ENCODE assay signal across 23 cellular contexts in genomic region chr4:145520172-145520571, GRCh38. TPM values are rescaled to one million over a fixed set of nuclear protein-coding genes. Genes with fewer than 3 reads are reported as not detected.
DNase-seq lines count a peak whose midpoint lies in the region; ATAC-seq, FAIRE-seq and TF ChIP-seq lines count a peak whose summit lies in the region.
"Had no signal": no experiment of that assay in that cellular context is flagged by ENCODE, and none has a peak within 500 bp of the region (broad histone marks: within the 10 kb centered on the region; RNA-seq: fewer than 3 reads in every experiment).

No MANE protein-coding gene starts in this region.

- BruUV-seq in GM12878 (replicated peaks; lab: Mats Ljungman, UMichigan): no TSS peak

- RAD21 ChIA-PET in GM12878 (lab: Charles Lee; ENCODE audit: unreplicated experiment): no interaction called here

- CTCF ChIA-PET in GM12878 (lab: Yijun Ruan, JAX): no interaction called here

- H3K4me3 ChIP-seq in KMS-11 (IDR thresholded peaks at IDR 0.05; ENCODE audit: insufficient read depth, low read depth, low read length): no peak overlapping the region
- H3K4me3 ChIP-seq in GM12878: no peak overlapping the region
- H3K4me3 ChIP-seq in small intestine (ENCODE audit: low read depth in 1 of 2, low read length in 2 of 2): no peak overlapping the region

- in situ Hi-C loops in GM12878 (cut with MboI): no loop called here

- SMC1A ChIA-PET in GM12878 (lab: Charles Lee; ENCODE audit: uncharacterized antibody, unreplicated experiment): interaction anchor here (1.0 kb wide), 1 partner anchor 1024 kb away, joined by 3 read pairs; no protein-coding TSS in a partner anchor

- peak overlapping the region; percentile 62 for H3K4me2 ChIP-seq in KMS-11
- 0 out of 2 replicates have a peak overlapping the region, but pooled peaks have one; percentile 4 for H3K4me2 ChIP-seq in GM12878 (ENCODE audit: control insufficient read depth, insufficient read depth)
- H3K4me2 ChIP-seq: SK-N-SH had no signal

- intact Hi-C loops in GM12878 (cut with micrococcal nuclease; ENCODE audit: unreplicated experiment): no loop called here

- H4K20me1 ChIP-seq in KMS-11 (ENCODE audit: insufficient read depth) (no peaks in the 10 kb centered on the region), GM12878 (ENCODE audit: control insufficient read depth, insufficient read depth) (no peaks in the 10 kb centered on the region)

- WGBS in GM12878 (ENCODE audit: insufficient coverage, insufficient replicate concordance, low lambda C conversion rate, missing lambda C conversion rate): 78% methylated on average over 1 of the region's 1 CpG
- WGBS in small intestine, 3 donors: 93 to 97% (median 95%) methylated on average over 1 of the region's 1 CpG

- no peak for TF ChIP-seq EP300 in GM12878 (IDR thresholded peaks at IDR 0.05; ENCODE audit: borderline replicate concordance in 1 of 2, control insufficient read depth in 1 of 2, low read depth in 2 of 2, low read length in 2 of 2)

- H3K27me3 ChIP-seq in KMS-11 (ENCODE audit: insufficient read depth, low read depth): no peaks in the 10 kb centered on the region
- no peaks in the 10 kb centered on the region; a peak in 2 of 4 replicates for H3K27me3 ChIP-seq in GM12878 (replicated peaks in 1 of 2; ENCODE audit: control insufficient read depth in 2 of 2, insufficient read depth in 2 of 2, low read length in 1 of 2)
- H3K27me3 ChIP-seq in small intestine (ENCODE audit: control insufficient read depth in 2 of 2, insufficient read depth in 2 of 2, low read length in 2 of 2): no peaks in the 10 kb centered on the region

- TF ChIP-seq CTCF in KMS-11 (conservative IDR thresholded peaks at IDR 0.05; ENCODE audit: low read depth, low read length): no peak
- TF ChIP-seq CTCF in GM12878 (IDR thresholded peaks at IDR 0.05 in 2 of 3, conservative IDR thresholded peaks at IDR 0.05 in 1 of 3; ENCODE audit: control insufficient read depth in 2 of 3, extremely low read depth in 1 of 3, insufficient read depth in 1 of 3, low read depth in 3 of 3, low read length in 3 of 3): no peak

- POLR2A ChIA-PET in GM12878 (lab: Charles Lee): no interaction called here

- no peak for TF ChIP-seq RAD21 in GM12878 (IDR thresholded peaks at IDR 0.05; ENCODE audit: insufficient read depth, low read depth, low read length)

- H3K4me1 ChIP-seq in KMS-11 (ENCODE audit: low read depth, poor library complexity, severe bottlenecking): peaks cover 50% of the 10 kb centered on the region
- peaks cover 11% of the 10 kb centered on the region for H3K4me1 ChIP-seq in GM12878 (ENCODE audit: control insufficient read depth, insufficient read depth, low read length)
- H3K4me1 ChIP-seq in small intestine (ENCODE audit: control insufficient read depth in 2 of 2, insufficient read depth in 1 of 2, low read depth in 1 of 2, low read length in 1 of 2): peaks cover 0 to 2% of the 10 kb centered on the region in 2 donors

- H3K9ac ChIP-seq in KMS-11 (no peak overlapping the region), GM12878 (ENCODE audit: control insufficient read depth, insufficient read depth, low read length) (no peak overlapping the region)
- H3K9ac ChIP-seq: SK-N-SH had no signal

- TF ChIP-seq POLR2A in GM12878 (IDR thresholded peaks at IDR 0.05; ENCODE audit: low read depth, low read length): no peak

- H3K27ac ChIP-seq in KMS-11: peak overlapping the region; percentile 40; the same call in 1 of the 2 replicates
- H3K27ac ChIP-seq in GM12878 (ENCODE audit: control insufficient read depth, insufficient read depth): no peak overlapping the region
- H3K27ac ChIP-seq in small intestine (ENCODE audit: low read depth in 1 of 2, low read length in 1 of 2): no peak overlapping the region

- H2AFZ ChIP-seq in KMS-11 (ENCODE audit: low read depth) (no peak overlapping the region), GM12878 (ENCODE audit: control insufficient read depth, low read depth, low read length) (no peak overlapping the region)

- ATAC-seq in GM18502 (IDR thresholded peaks at IDR 0.05; ENCODE audit: poor library complexity, unreplicated experiment) (peak; percentile 41), GM12878 (no peak), HG03095 (IDR thresholded peaks at IDR 0.05; ENCODE audit: unreplicated experiment) (no peak)
- no peak for ATAC-seq in activated CD4-positive, CD25-positive, alpha-beta regulatory T cell treated with anti-CD3 and anti-CD28 coated beads, Interleukin-2, amount 50 U/mL, for 24 hours
- ATAC-seq: PC-3 had no signal

- peak; percentile 49 for FAIRE-seq in GM19239 (lab: Jason Lieb, UNC)
- FAIRE-seq in GM12878 (lab: Jason Lieb, UNC): no peak
- FAIRE-seq in small intestine (lab: Jason Lieb, UNC): no peak
- FAIRE-seq: D721Med, GM18507 had no signal

- H3K79me2 ChIP-seq in KMS-11 (ENCODE audit: insufficient read depth, low read depth) (peaks cover 68% of the 10 kb centered on the region; the same call in 1 of the 2 replicates), GM12878 (ENCODE audit: control insufficient read depth, insufficient read depth, low read length) (peaks cover 30% of the 10 kb centered on the region)

- H3K36me3 ChIP-seq in KMS-11 (ENCODE audit: insufficient read depth): no peaks in the 10 kb centered on the region
- H3K36me3 ChIP-seq in GM12878 (ENCODE audit: control insufficient read depth in 2 of 2, insufficient read depth in 2 of 2, low read length in 1 of 2): peaks cover 0 to 3% of the 10 kb centered on the region in 2 experiments; a peak in 1 of 4 replicates
- H3K36me3 ChIP-seq in small intestine (ENCODE audit: control insufficient read depth in 2 of 2, insufficient read depth in 2 of 2, low read length in 2 of 2): no peaks in the 10 kb centered on the region

- peaks cover 2% of the 10 kb centered on the region; the same call in 2 of the 3 replicates for H3K9me3 ChIP-seq in GM12878 (replicated peaks; ENCODE audit: control insufficient read depth, insufficient read depth, low read length)
- H3K9me3 ChIP-seq in small intestine (ENCODE audit: control insufficient read depth, low read depth): no peaks in the 10 kb centered on the region
- H3K9me3 ChIP-seq: SK-N-SH had no signal

- DNase-seq in GM19239 (ENCODE audit: insufficient read length, low spot score): no peak
- no peak for DNase-seq in GM12878 (ENCODE audit: low read depth, low spot score)
- no peak for DNase-seq in small intestine
- DNase-seq: ACHN, C1 segment of cervical spinal cord, DMS79, H7, NCI-H1105 treated with DMSO at 0.1 percent for 48 hours, NCI-H1694 treated with DMSO at 0.1 percent for 48 hours, NCI-H510A treated with DMSO at 0.1 percent for 48 hours, NCI-H774, PC-3, RPMI8226, SHP77 treated with DMSO at 0.1 percent for 48 hours, SK-N-SH, T-helper 1 cell, T-helper 9 cell had no signal

TF ChIP-seq in GM12878, 131 proteins besides CTCF, POLR2A, EP300 and RAD21 (continues in another document):
- TF ChIP-seq, protein P1, sequence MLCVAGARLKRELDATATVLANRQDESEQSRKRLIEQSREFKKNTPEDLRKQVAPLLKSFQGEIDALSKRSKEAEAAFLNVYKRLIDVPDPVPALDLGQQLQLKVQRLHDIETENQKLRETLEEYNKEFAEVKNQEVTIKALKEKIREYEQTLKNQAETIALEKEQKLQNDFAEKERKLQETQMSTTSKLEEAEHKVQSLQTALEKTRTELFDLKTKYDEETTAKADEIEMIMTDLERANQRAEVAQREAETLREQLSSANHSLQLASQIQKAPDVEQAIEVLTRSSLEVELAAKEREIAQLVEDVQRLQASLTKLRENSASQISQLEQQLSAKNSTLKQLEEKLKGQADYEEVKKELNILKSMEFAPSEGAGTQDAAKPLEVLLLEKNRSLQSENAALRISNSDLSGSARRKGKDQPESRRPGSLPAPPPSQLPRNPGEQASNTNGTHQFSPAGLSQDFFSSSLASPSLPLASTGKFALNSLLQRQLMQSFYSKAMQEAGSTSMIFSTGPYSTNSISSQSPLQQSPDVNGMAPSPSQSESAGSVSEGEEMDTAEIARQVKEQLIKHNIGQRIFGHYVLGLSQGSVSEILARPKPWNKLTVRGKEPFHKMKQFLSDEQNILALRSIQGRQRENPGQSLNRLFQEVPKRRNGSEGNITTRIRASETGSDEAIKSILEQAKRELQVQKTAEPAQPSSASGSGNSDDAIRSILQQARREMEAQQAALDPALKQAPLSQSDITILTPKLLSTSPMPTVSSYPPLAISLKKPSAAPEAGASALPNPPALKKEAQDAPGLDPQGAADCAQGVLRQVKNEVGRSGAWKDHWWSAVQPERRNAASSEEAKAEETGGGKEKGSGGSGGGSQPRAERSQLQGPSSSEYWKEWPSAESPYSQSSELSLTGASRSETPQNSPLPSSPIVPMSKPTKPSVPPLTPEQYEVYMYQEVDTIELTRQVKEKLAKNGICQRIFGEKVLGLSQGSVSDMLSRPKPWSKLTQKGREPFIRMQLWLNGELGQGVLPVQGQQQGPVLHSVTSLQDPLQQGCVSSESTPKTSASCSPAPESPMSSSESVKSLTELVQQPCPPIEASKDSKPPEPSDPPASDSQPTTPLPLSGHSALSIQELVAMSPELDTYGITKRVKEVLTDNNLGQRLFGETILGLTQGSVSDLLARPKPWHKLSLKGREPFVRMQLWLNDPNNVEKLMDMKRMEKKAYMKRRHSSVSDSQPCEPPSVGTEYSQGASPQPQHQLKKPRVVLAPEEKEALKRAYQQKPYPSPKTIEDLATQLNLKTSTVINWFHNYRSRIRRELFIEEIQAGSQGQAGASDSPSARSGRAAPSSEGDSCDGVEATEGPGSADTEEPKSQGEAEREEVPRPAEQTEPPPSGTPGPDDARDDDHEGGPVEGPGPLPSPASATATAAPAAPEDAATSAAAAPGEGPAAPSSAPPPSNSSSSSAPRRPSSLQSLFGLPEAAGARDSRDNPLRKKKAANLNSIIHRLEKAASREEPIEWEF (IDR thresholded peaks at IDR 0.05; ENCODE audit: insufficient replicate concordance, low read depth, low read length): no peak
- TF ChIP-seq FOXK2 (IDR thresholded peaks at IDR 0.05): no peak

RNA-seq across cellular contexts. Expression of gene SMAD1, which starts 38.5 kb away (rescaled TPM):
- total RNA-seq in GM12878 (2013; cell fraction: nucleolus; rRNA removed): 2.0 and 2.4 TPM in 2 replicates
- total RNA-seq in GM12878 (2014; rRNA removed) (12.4 and 19.9 TPM in 2 replicates), GM12878 (2014; rRNA removed; fragmentation: Illumina TruSeq; extraction: Trizol) (14.5 and 16.5 TPM in 2 replicates), GM12878 (2021) (13.5 and 13.8 TPM in 2 replicates)
- polyA plus RNA-seq in GM12878 (2011; ENCODE audit: low read depth): 5.1 TPM
- polyA plus RNA-seq in GM12878 (2011; rRNA removed) (0.23 and 0.29 TPM in 2 replicates), GM12878 (2014; fragmentation: Illumina TruSeq; extraction: Trizol) (17.5 and 20.5 TPM in 2 replicates), GM12878 (2014; fragmentation: Nextera tagmentation; extraction: Ambion mirVana) (10 to 100 TPM in 1 of 2 experiments, 1 to 10 TPM in 1; 7.8 to 11.6 TPM), GM12878 (2014; rRNA removed) (10.6 and 13.4 TPM in 2 replicates), GM12878 (2016; fragmentation: Nextera tagmentation; extraction: Ambion mirVana) (10 to 100 TPM; 16.1 to 17.0 TPM), small intestine (10 to 100 TPM; 11.4 to 16.4 (median 14.1) TPM)
- polyA plus RNA-seq in GM12878 (2011; cell fraction: cytosol; rRNA removed): 0.17 and 0.22 TPM in 2 replicates
- polyA plus RNA-seq in GM12878 (2011; cell fraction: nucleus; rRNA removed): 0.16 and 0.59 TPM in 2 replicates
- polyA plus RNA-seq in GM12878 (2012): 6.6 and 8.3 TPM in 2 replicates
- 1.1 TPM in 1 of 2 replicates, not detected in the other for polyA minus RNA-seq in GM12878 (2011; rRNA and poly(A)+ RNA removed)
- 0.73 TPM in 1 of 2 replicates, not detected in the other for polyA minus RNA-seq in GM12878 (2011; cell fraction: cytosol; rRNA and poly(A)+ RNA removed)
- polyA minus RNA-seq in GM12878 (2011; cell fraction: nucleus; rRNA and poly(A)+ RNA removed): not detected in 2 replicates
